ENCODE assay signal across 22 cellular contexts in genomic region chr2:155947069-155947468, GRCh38.
"Had no signal": no experiment of that assay in that cellular context is flagged by ENCODE, and none has a peak within 500 bp of the region (broad histone marks: within the 10 kb centered on the region; RNA-seq: fewer than 3 reads in every experiment).

No MANE protein-coding gene starts in this region.

- ATAC-seq: effector memory CD8-positive, alpha-beta T cell; left lung; mucosa of descending colon; natural killer cell treated with Interleukin-12 subunit alpha and Interleukin-12 subunit beta and Interleukin-15 and Interleukin-18, amount 100 ng/mL, for 72 hours; sciatic nerve; stimulated activated naive CD8-positive, alpha-beta T cell treated with anti-CD3 and anti-CD28 coated beads, Interleukin-15, amount 100 ng/mL, for 72 hours; upper lobe of right lung had no signal

- FAIRE-seq: endometrium had no signal

- DNase-seq: cortex of kidney; effector memory CD8-positive, alpha-beta T cell; erythroblast; esophagus squamous epithelium; foreskin melanocyte; kidney; left lung; mesenchymal stem cell; mucosa of descending colon; naive B cell; stimulated activated CD4-positive, alpha-beta T cell treated with anti-CD3 and anti-CD28 coated beads, Interleukin-12 subunit alpha, Interleukin-12 subunit beta, amount 100 ng/mL, for 4 hours; stimulated activated CD4-positive, alpha-beta T cell treated with anti-CD3 and anti-CD28 coated beads, Interleukin-1b, Interleukin-23, amount 100 ng/mL, for 48 hours; stimulated activated CD4-positive, alpha-beta T cell treated with anti-CD3 and anti-CD28 coated beads, Interleukin-4, amount 100 ng/mL, for 1 hour; stimulated activated CD8-positive, alpha-beta memory T cell treated with anti-CD3 and anti-CD28 coated beads, Interleukin-4, amount 100 ng/mL, for 48 hours; stimulated activated naive CD4-positive, alpha-beta T cell; stimulated activated naive CD8-positive, alpha-beta T cell treated with anti-CD3 and anti-CD28 coated beads, Interleukin-15, amount 100 ng/mL, for 72 hours; transverse colon; upper lobe of right lung; uterus had no signal
